ENCODE assay signal across 32 cellular contexts in the genomic region with DNA sequence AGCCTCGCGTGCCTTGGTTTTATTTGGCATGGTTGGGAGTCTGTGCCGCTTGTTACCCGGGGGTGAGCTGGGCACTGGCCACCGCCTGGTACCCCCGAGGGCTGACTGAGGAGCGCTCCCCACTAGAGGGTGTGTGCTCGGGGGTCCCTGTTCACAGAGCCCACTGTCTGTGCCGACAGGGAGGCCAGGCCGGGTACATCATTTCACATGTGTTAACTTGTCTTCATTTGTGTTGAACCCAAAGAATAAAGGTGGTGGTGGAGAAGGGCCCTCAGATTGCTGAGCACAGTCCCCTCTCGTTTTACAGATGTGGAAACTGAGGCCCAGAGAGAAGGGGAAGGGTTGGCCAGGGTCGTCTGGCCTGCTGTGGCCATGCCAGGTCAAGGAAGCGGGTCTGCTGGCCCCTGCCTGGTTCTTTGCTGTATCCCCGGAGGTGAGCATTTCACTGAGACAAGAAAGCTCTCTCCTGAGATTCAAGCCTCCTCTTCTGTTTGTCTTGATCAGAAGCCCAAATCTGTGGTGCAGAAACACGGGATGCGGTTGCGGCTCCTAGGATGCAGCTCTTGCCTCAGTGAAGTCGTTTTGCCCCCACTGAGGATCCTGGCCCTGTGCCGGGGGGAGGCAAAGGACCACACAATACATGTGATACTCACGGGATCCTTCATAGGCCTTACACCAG.
"Had no signal": no experiment of that assay in that cellular context is flagged by ENCODE, and none has a peak within 500 bp of the region (broad histone marks: within the 10 kb centered on the region; RNA-seq: fewer than 3 reads in every experiment).

No MANE protein-coding gene starts in this region.

- H3K4me1 Mint-ChIP-seq: activated B cell treated with CpG ODN at 0.5 μM for 24 hours; activated naive CD8-positive, alpha-beta T cell treated with anti-CD3 and anti-CD28 coated beads, Interleukin-2, amount 50 U/mL, for 24 hours had no signal

- H3K4me2 ChIP-seq: KMS-11 had no signal

- H3K36me3 ChIP-seq: brain microvascular endothelial cell, Peyer's patch had no signal

- H3K27me3 ChIP-seq: brain microvascular endothelial cell, Peyer's patch had no signal

- DNase-seq: activated B cell treated with CpG ODN at 0.5 μM for 24 hours; activated CD4-positive, alpha-beta memory T cell treated with anti-CD3 and anti-CD28 coated beads for 36 hours; activated CD4-positive, alpha-beta T cell treated with anti-CD3 and anti-CD28 coated beads for 4 hours; activated CD4-positive, alpha-beta T cell treated with anti-CD3 and anti-CD28 coated beads, Interleukin-2, amount 50 U/mL, for 1 hour; activated CD4-positive, CD25-positive, alpha-beta regulatory T cell treated with anti-CD3 and anti-CD28 coated beads, Interleukin-2, amount 50 U/mL, for 72 hours; activated CD8-positive, alpha-beta memory T cell treated with anti-CD3 and anti-CD28 coated beads, Interleukin-2, amount 50 U/mL, for 4 hours; activated gamma-delta T cell treated with Interleukin-2 at 50 U/mL for 16 hours; activated naive CD4-positive, alpha-beta T cell treated with anti-CD3 and anti-CD28 coated beads for 36 hours; activated naive CD8-positive, alpha-beta T cell treated with anti-CD3 and anti-CD28 coated beads, Interleukin-2, amount 50 U/mL, for 24 hours; activated T-cell treated with anti-CD3 and anti-CD28 coated beads for 4 hours; activated T-cell treated with anti-CD3 and anti-CD28 coated beads, Interleukin-2, amount 50 U/mL, for 4 hours; anterior cingulate cortex; brain microvascular endothelial cell; MM.1S; NCI-H1092 treated with DMSO at 0.1 percent for 48 hours; NCI-H1417; NCI-H1930; NCI-H510A; NCI-H526; NCI-H748 treated with DMSO at 0.1 percent for 48 hours; NK-92 treated with Interleukin-12 subunit alpha and Interleukin-12 subunit beta, amount 100 ng/mL, for 24 hours; PC-3; RPMI8226; SIG-M5; SW 1271; T-helper 1 cell; T-helper 2 cell; T-helper 9 cell had no signal

- H3K4me3 Mint-ChIP-seq: activated B cell treated with CpG ODN at 0.5 μM for 24 hours; activated CD4-positive, alpha-beta memory T cell treated with anti-CD3 and anti-CD28 coated beads for 36 hours; activated naive CD4-positive, alpha-beta T cell treated with anti-CD3 and anti-CD28 coated beads for 36 hours; activated naive CD8-positive, alpha-beta T cell treated with anti-CD3 and anti-CD28 coated beads, Interleukin-2, amount 50 U/mL, for 24 hours; activated T-cell treated with anti-CD3 and anti-CD28 coated beads, Interleukin-2, amount 50 U/mL, for 4 hours; activated T-helper 1 cell treated with anti-CD3 and anti-CD28 coated beads, Interleukin-12 subunit alpha, Interleukin-12 subunit beta, Interleukin-2, Interleukin-4 antibody, amounts not matched to agents 30 ng/mL and 10 ng/mL and 1 ng/mL, durations not matched to agents 14 hours and 24 hours and 36 hours had no signal

- H3K9ac ChIP-seq: KMS-11 had no signal

- H3K27ac ChIP-seq: brain microvascular endothelial cell, KMS-11, Peyer's patch, VCaP had no signal

- H3K4me3 ChIP-seq: Peyer's patch had no signal

- H3K27ac Mint-ChIP-seq: activated B cell treated with CpG ODN at 0.5 μM for 24 hours; activated CD4-positive, alpha-beta memory T cell treated with anti-CD3 and anti-CD28 coated beads for 36 hours; activated naive CD4-positive, alpha-beta T cell treated with anti-CD3 and anti-CD28 coated beads for 36 hours; activated naive CD8-positive, alpha-beta T cell treated with anti-CD3 and anti-CD28 coated beads, Interleukin-2, amount 50 U/mL, for 24 hours; activated T-helper 1 cell treated with anti-CD3 and anti-CD28 coated beads, Interleukin-12 subunit alpha, Interleukin-12 subunit beta, Interleukin-2, Interleukin-4 antibody, amounts not matched to agents 30 ng/mL and 10 ng/mL and 1 ng/mL, durations not matched to agents 14 hours and 24 hours and 36 hours had no signal

- H3K4me1 ChIP-seq: Peyer's patch had no signal
